In genomic region chr10:70737977-70738376, GRCh38 we compare ENCODE assay signal across 28 cellular contexts. TPM values are rescaled to one million over a fixed set of nuclear protein-coding genes. Genes with fewer than 3 reads are reported as not detected.
"Had no signal": no experiment of that assay in that cellular context is flagged by ENCODE, and none has a peak within 500 bp of the region (broad histone marks: within the 10 kb centered on the region; RNA-seq: fewer than 3 reads in every experiment).

No MANE protein-coding gene starts in this region.

- H3K4me3 ChIP-seq: stomach, suprapubic skin, testis, thoracic aorta, thyroid gland, tibial artery, tibial nerve, transverse colon, upper lobe of left lung, upper lobe of right lung, uterus, vagina had no signal

- H3K4me1 ChIP-seq: testis, uterus had no signal

- FAIRE-seq: urothelium cell line had no signal

- H3K9me3 ChIP-seq: stomach, suprapubic skin, testis, thoracic aorta, thyroid gland, tibial artery, tibial nerve, transverse colon, upper lobe of left lung, upper lobe of right lung, uterus, vagina had no signal

- DNase-seq: stimulated activated CD4-positive, alpha-beta T cell treated with anti-CD3 and anti-CD28 coated beads, Interleukin-2, amount 100 ng/mL, for 48 hours; stimulated activated CD4-positive, alpha-beta T cell treated with anti-CD3 and anti-CD28 coated beads, Interleukin-4, amount 100 ng/mL, for 1 hour; stimulated activated CD4-positive, alpha-beta T cell treated with anti-CD3 and anti-CD28 coated beads, Interleukin-4, amount 100 ng/mL, for 24 hours; stimulated activated CD4-positive, alpha-beta T cell treated with anti-CD3 and anti-CD28 coated beads, Interleukin-4, amount 100 ng/mL, for 4 hours; stimulated activated CD8-positive, alpha-beta memory T cell treated with anti-CD3 and anti-CD28 coated beads, Interleukin-4, amount 100 ng/mL, for 48 hours; stimulated activated naive B cell treated with anti-CD40 and anti-IgM and Interleukin-4, amounts not matched to agents 10 μg/mL and 1 μg/mL and 100 μg/mL, for 72 hours; stimulated activated naive CD4-positive, alpha-beta T cell; stimulated activated naive CD4-positive, alpha-beta T cell treated with Interleukin-2 at 50 U/mL for 16 hours; stimulated activated naive CD8-positive, alpha-beta T cell treated with anti-CD3 and anti-CD28 coated beads, Interleukin-15, amount 100 ng/mL, for 72 hours; stimulated activated naive CD8-positive, alpha-beta T cell treated with anti-CD3 and anti-CD28 coated beads, Interleukin-15, Interleukin-2, amounts not matched to agents 100 U/mL and 50 U/mL, for 24 hours; stomach; substantia nigra; testis; thyroid gland; tibial artery; transverse colon; upper lobe of left lung; upper lobe of right lung; uterus had no signal

- ATAC-seq: stimulated activated memory B cell treated with anti-CD40 and anti-IgM and Interleukin-4, amounts not matched to agents 10 μg/mL and 1 μg/mL and 100 μg/mL, for 72 hours; stimulated activated naive CD8-positive, alpha-beta T cell treated with anti-CD3 and anti-CD28 coated beads, Interleukin-15, Interleukin-2, amounts not matched to agents 100 U/mL and 50 U/mL, for 24 hours; upper lobe of right lung had no signal

- H3K27ac ChIP-seq: stomach, suprapubic skin, testis, thoracic aorta, thyroid gland, tibial artery, transverse colon, upper lobe of left lung, upper lobe of right lung, uterus, vagina had no signal

- H3K27me3 ChIP-seq: stomach, testis, thyroid gland, tibial artery, tibial nerve, transverse colon, upper lobe of left lung, upper lobe of right lung, uterus, vagina had no signal

- H3K36me3 ChIP-seq: stomach, suprapubic skin, thoracic aorta, thyroid gland, tibial artery, tibial nerve, transverse colon, upper lobe of left lung, upper lobe of right lung, uterus, vagina had no signal

RNA-seq across cellular contexts. Expression of gene TBATA, which starts 47.2 kb away (rescaled TPM):
- total RNA-seq: stomach, temporal lobe, thoracic aorta, thyroid gland, tibial nerve, transverse colon, upper lobe of left lung, upper lobe of right lung, ureter, urinary bladder, uterus, vagina had no signal
- polyA plus RNA-seq: stomach, urinary bladder had no signal
